Comparison of ENCODE assay signal across 1 cellular context in genomic region chr17:28661635-28662526, GRCh38.
A peak's percentile ranks its signal among the peaks of the same experiment; 100 is the strongest.
TF ChIP-seq lines count a peak whose summit lies in the region.

SDF2 (minus strand) TSS chr17:28661906; CDS start chr17:28661876, 30 bp downstream.
SUPT6H (plus strand) TSS chr17:28662205; CDS start chr17:28673402, 11,197 bp downstream.

TF ChIP-seq in HepG2, 621 proteins besides CTCF, POLR2A, EP300 and RAD21 (continued from another document and continues in another):
- TF ChIP-seq ZNF609 (CRISPR knock-in tag; IDR thresholded peaks at IDR 0.05; ENCODE audit: borderline replicate concordance) = peak; percentile 43; the same call in 1 of the 2 replicates
- no peak for TF ChIP-seq ZBTB43 (CRISPR knock-in tag; conservative IDR thresholded peaks at IDR 0.05)
- TF ChIP-seq ARID2 (CRISPR knock-in tag; IDR thresholded peaks at IDR 0.05; ENCODE audit: borderline replicate concordance) = no peak
- no peak for TF ChIP-seq SMYD3 (CRISPR knock-in tag; IDR thresholded peaks at IDR 0.05)
- no peak for TF ChIP-seq BCL6 (CRISPR knock-in tag; IDR thresholded peaks at IDR 0.05)
- TF ChIP-seq ZIK1 (CRISPR knock-in tag; IDR thresholded peaks at IDR 0.05; ENCODE audit: borderline replicate concordance, low read depth) = no peak
- TF ChIP-seq HNF1A (IDR thresholded peaks at IDR 0.05; ENCODE audit: low read depth) = no peak
- TF ChIP-seq HNF1A (CRISPR knock-in tag; IDR thresholded peaks at IDR 0.05; ENCODE audit: borderline replicate concordance) = peak; percentile 64; the same call in 1 of the 2 replicates
- peak; percentile 82; the same call in 1 of the 2 replicates for TF ChIP-seq ZNF670 (CRISPR knock-in tag; IDR thresholded peaks at IDR 0.05; ENCODE audit: borderline replicate concordance)
- no peak for TF ChIP-seq JUNB (CRISPR knock-in tag; IDR thresholded peaks at IDR 0.05; ENCODE audit: borderline replicate concordance)
- TF ChIP-seq REST (IDR thresholded peaks at IDR 0.05; ENCODE audit: borderline replicate concordance in 1 of 2, low read depth in 1 of 2, low read length in 2 of 2) = peak in 1 of 2 experiments; percentile 43; a peak in 1 of 4 replicates
- TF ChIP-seq KDM3A (CRISPR knock-in tag; IDR thresholded peaks at IDR 0.05; ENCODE audit: low read depth) = no peak
- TF ChIP-seq NCOA5 (CRISPR knock-in tag; IDR thresholded peaks at IDR 0.05) = no peak
- TF ChIP-seq RFX5 (IDR thresholded peaks at IDR 0.05; ENCODE audit: low read depth, low read length) = no peak; the same call in 1 of the 2 replicates
- TF ChIP-seq ZNF589 (CRISPR knock-in tag; conservative IDR thresholded peaks at IDR 0.05) = peak; percentile 64; the same call in 1 of the 2 replicates
- peak; percentile 73 for TF ChIP-seq ZGPAT (CRISPR knock-in tag; IDR thresholded peaks at IDR 0.05)
- no peak for TF ChIP-seq NFIC (IDR thresholded peaks at IDR 0.05; ENCODE audit: low read length)
- TF ChIP-seq HMGA1 (CRISPR knock-in tag; conservative IDR thresholded peaks at IDR 0.05) = no peak
- TF ChIP-seq EHMT2 (IDR thresholded peaks at IDR 0.05; ENCODE audit: borderline replicate concordance, low read depth, low read length) = no peak
- TF ChIP-seq MBD4 (IDR thresholded peaks at IDR 0.05; ENCODE audit: borderline replicate concordance, low read length) = no peak
- no peak for TF ChIP-seq PCBP2 (optimal IDR thresholded peaks at IDR 0.05; ENCODE audit: low read depth, low read length, poor library complexity, severe bottlenecking)
- TF ChIP-seq HOXA9 (CRISPR knock-in tag; IDR thresholded peaks at IDR 0.05; ENCODE audit: borderline replicate concordance) = no peak
- no peak for TF ChIP-seq KLF12 (CRISPR knock-in tag; IDR thresholded peaks at IDR 0.05; ENCODE audit: borderline replicate concordance)
- TF ChIP-seq RXRA (CRISPR knock-in tag; IDR thresholded peaks at IDR 0.05) = no peak
- TF ChIP-seq MED1 (CRISPR knock-in tag; IDR thresholded peaks at IDR 0.05) = no peak
- no peak; the same call in 1 of the 2 replicates for TF ChIP-seq ZFP37 (CRISPR knock-in tag; IDR thresholded peaks at IDR 0.05; ENCODE audit: borderline replicate concordance)
- TF ChIP-seq KMT2B (CRISPR knock-in tag; IDR thresholded peaks at IDR 0.05) = peak; percentile 93
- 0 out of 2 replicates have a peak, but pooled peaks have one; percentile 51 for TF ChIP-seq ZXDC (CRISPR knock-in tag; IDR thresholded peaks at IDR 0.05)
- no peak for TF ChIP-seq RAD51 (IDR thresholded peaks at IDR 0.05; ENCODE audit: borderline replicate concordance)
- peak; percentile 20; the same call in 1 of the 2 replicates for TF ChIP-seq ZMAT3 (CRISPR knock-in tag; conservative IDR thresholded peaks at IDR 0.05)
- TF ChIP-seq RXRB (CRISPR knock-in tag; IDR thresholded peaks at IDR 0.05; ENCODE audit: borderline replicate concordance) = peak; percentile 52
- peak; percentile 75 for TF ChIP-seq TFDP2 (CRISPR knock-in tag; IDR thresholded peaks at IDR 0.05)
- peak; percentile 39 to 76; a peak in 2 of 4 replicates for TF ChIP-seq HMGXB4 (CRISPR knock-in tag; IDR thresholded peaks at IDR 0.05; ENCODE audit: borderline replicate concordance in 1 of 2, low read depth in 1 of 2)
- TF ChIP-seq SP4 (CRISPR knock-in tag; IDR thresholded peaks at IDR 0.05) = peak; percentile 74
- TF ChIP-seq SOX5 (CRISPR knock-in tag; IDR thresholded peaks at IDR 0.05; ENCODE audit: borderline replicate concordance) = 0 out of 2 replicates have a peak, but pooled peaks have one; percentile 10
- TF ChIP-seq GABPB1 (CRISPR knock-in tag; IDR thresholded peaks at IDR 0.05) = peak; percentile 99
- TF ChIP-seq ZNF235 (CRISPR knock-in tag; IDR thresholded peaks at IDR 0.05; ENCODE audit: borderline replicate concordance) = no peak
- TF ChIP-seq ZFX (CRISPR knock-in tag; IDR thresholded peaks at IDR 0.05; ENCODE audit: low read depth) = peak; percentile 96
